ENCODE assay signal across 12 cellular contexts in the genomic region with DNA sequence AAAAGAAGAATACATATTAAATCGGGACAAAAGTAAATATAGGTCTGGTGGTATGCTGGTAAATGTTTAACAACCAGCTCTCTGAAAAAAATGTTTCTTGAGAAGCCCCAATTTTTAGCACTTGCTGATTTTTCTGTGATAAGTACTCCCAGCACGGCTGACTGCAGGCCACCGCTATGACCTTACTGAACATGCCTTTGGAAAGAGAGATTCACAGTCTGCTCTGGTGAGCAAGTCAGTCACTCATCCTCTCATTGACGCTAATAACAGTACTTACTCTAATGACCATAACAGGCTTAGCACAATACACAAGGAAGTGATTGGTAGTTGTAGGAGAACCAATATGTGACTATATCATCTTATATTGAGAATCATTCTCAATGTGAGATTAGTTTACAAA.
"Had no signal": no experiment of that assay in that cellular context is flagged by ENCODE, and none has a peak within 500 bp of the region (broad histone marks: within the 10 kb centered on the region; RNA-seq: fewer than 3 reads in every experiment).

No MANE protein-coding gene starts in this region.

- H3K4me2 ChIP-seq: smooth muscle cell had no signal

- H3K4me3 ChIP-seq: colonic mucosa, esophagus squamous epithelium, lower lobe of right lung, psoas muscle, smooth muscle cell had no signal

- DNase-seq: colonic mucosa; dermis blood vessel endothelial cell; esophagus squamous epithelium; foreskin keratinocyte; hippocampal formation; lower lobe of right lung; natural killer cell; psoas muscle; stimulated activated CD4-positive, alpha-beta T cell treated with anti-CD3 and anti-CD28 coated beads, Interleukin-2, amount 100 ng/mL, for 48 hours; stimulated activated naive CD4-positive, alpha-beta T cell treated with Interleukin-2 at 50 U/mL for 16 hours had no signal

- H3K9me3 ChIP-seq: colonic mucosa, esophagus squamous epithelium, lower lobe of right lung, neutrophil, psoas muscle had no signal

- H3K27me3 ChIP-seq: colonic mucosa, esophagus squamous epithelium, neutrophil had no signal

- H3K36me3 ChIP-seq: colonic mucosa, esophagus squamous epithelium, lower lobe of right lung, neutrophil had no signal

- H3K4me1 ChIP-seq: colonic mucosa, esophagus squamous epithelium, foreskin keratinocyte, lower lobe of right lung, psoas muscle had no signal

- H3K27ac ChIP-seq: colonic mucosa, esophagus squamous epithelium, foreskin keratinocyte, lower lobe of right lung, neutrophil, psoas muscle had no signal
